Comparison of ENCODE assay signal across 26 cellular contexts in the genomic region with DNA sequence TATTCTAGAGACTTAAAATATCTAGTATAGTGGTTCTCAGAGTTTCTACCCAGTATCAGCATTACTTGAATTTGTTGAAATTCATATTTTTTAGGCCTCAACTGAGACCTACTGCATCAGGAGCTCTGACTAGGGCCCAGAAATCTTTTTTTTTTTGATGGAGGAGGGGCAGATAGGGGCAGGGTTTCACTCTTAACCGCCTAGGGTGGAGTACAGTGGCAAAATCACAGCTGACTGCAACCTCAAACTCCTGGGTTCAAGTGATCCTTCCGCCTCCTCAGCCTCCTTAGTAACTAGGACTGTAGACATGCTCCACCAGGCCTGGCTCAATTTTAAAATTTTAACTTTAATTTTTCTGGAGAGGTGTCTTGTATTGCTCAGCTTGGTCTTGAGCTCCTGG. TPM values are rescaled to one million over a fixed set of nuclear protein-coding genes. Genes with fewer than 3 reads are reported as not detected.
A peak's percentile ranks its signal among the peaks of the same experiment; 100 is the strongest.
DNase-seq lines count a peak whose midpoint lies in the region; ATAC-seq and TF ChIP-seq lines count a peak whose summit lies in the region.
"Had no signal": no experiment of that assay in that cellular context is flagged by ENCODE, and none has a peak within 500 bp of the region (broad histone marks: within the 10 kb centered on the region; RNA-seq: fewer than 3 reads in every experiment).

No MANE protein-coding gene starts in this region.

- H3K4me3 ChIP-seq in neural progenitor cell = no peak overlapping the region
- H3K4me3 ChIP-seq in breast epithelium = no peak overlapping the region
- H3K4me3 ChIP-seq: esophagus muscularis mucosa had no signal

- POLR2A ChIA-PET in activated CD4-positive, alpha-beta T cell treated with anti-CD3 and anti-CD28 coated beads for 36 hours (lab: Charles Lee) = interaction anchor here (0.6 kb wide), 1 partner anchor 127 kb away, joined by 3 read pairs; no protein-coding TSS in a partner anchor
- POLR2A ChIA-PET in T-cell (lab: Charles Lee) = interaction anchor here in 1 of 2 donors (0.5 to 1.2 kb wide), 3 partner anchors 11 to 1077 kb away, joined by 3 to 4 read pairs (median 3); no protein-coding TSS in a partner anchor

- H3K27me3 ChIP-seq in neural progenitor cell (no peaks in the 10 kb centered on the region), breast epithelium (no peaks in the 10 kb centered on the region)
- H3K27me3 ChIP-seq: BE2C, esophagus muscularis mucosa had no signal

- peak; percentile 37 for ATAC-seq in activated CD4-positive, alpha-beta T cell treated with anti-CD3 and anti-CD28 coated beads for 36 hours
- peak in 1 of 4 experiments; percentile 26 for ATAC-seq in T-cell (replicated peaks in 1 of 4)
- ATAC-seq in effector memory CD8-positive, alpha-beta T cell (replicated peaks) = no peak

- H3K4me1 Mint-ChIP-seq in activated CD4-positive, alpha-beta T cell treated with anti-CD3 and anti-CD28 coated beads for 36 hours = peaks cover 43% of the 10 kb centered on the region
- H3K4me1 Mint-ChIP-seq in T-cell (peaks cover 47 to 53% (median 51%) of the 10 kb centered on the region in 3 donors), neural progenitor cell (no peaks in the 10 kb centered on the region)
- peaks cover 18 to 42% of the 10 kb centered on the region in 2 donors for H3K4me1 Mint-ChIP-seq in effector memory CD8-positive, alpha-beta T cell (ENCODE audit: low read depth in 2 of 2)

- H4K20me1 ChIP-seq in neural progenitor cell (ENCODE audit: low read depth) = peaks cover 47% of the 10 kb centered on the region

- H3K9me3 Mint-ChIP-seq in activated CD4-positive, alpha-beta T cell treated with anti-CD3 and anti-CD28 coated beads for 36 hours (ENCODE audit: low read depth) = no peaks in the 10 kb centered on the region
- H3K9me3 Mint-ChIP-seq in T-cell (no peaks in the 10 kb centered on the region), neural progenitor cell (no peaks in the 10 kb centered on the region)
- no peaks in the 10 kb centered on the region for H3K9me3 Mint-ChIP-seq in effector memory CD8-positive, alpha-beta T cell

- peak overlapping the region; percentile 25 for H3K27ac Mint-ChIP-seq in activated CD4-positive, alpha-beta T cell treated with anti-CD3 and anti-CD28 coated beads for 36 hours
- peak overlapping the region; percentile 63 to 64 for H3K27ac Mint-ChIP-seq in T-cell
- H3K27ac Mint-ChIP-seq in effector memory CD8-positive, alpha-beta T cell = peak overlapping the region; percentile 62 to 83
- H3K27ac Mint-ChIP-seq in neural progenitor cell = no peak overlapping the region

- H3K36me3 ChIP-seq in neural progenitor cell (peaks cover 55% of the 10 kb centered on the region), breast epithelium (peaks cover 4% of the 10 kb centered on the region)

- H3K9ac ChIP-seq in neural progenitor cell = no peak overlapping the region

- CTCF ChIA-PET in activated CD4-positive, alpha-beta T cell treated with anti-CD3 and anti-CD28 coated beads for 36 hours (lab: Charles Lee) = interaction anchor here (0.7 to 4.2 kb wide), 7 partner anchors 7 to 128 kb away, joined by 3 to 26 read pairs (median 4); no protein-coding TSS in a partner anchor
- CTCF ChIA-PET in T-cell (lab: Charles Lee) = interaction anchor here in 1 of 2 donors (1.3 kb wide), 1 partner anchor 11 kb away, joined by 4 read pairs; no protein-coding TSS in a partner anchor

- no peak overlapping the region for H3K4me2 ChIP-seq in neural progenitor cell

- H2AFZ ChIP-seq in neural progenitor cell (replicated peaks) = no peak overlapping the region

- H3K9me3 ChIP-seq in neural progenitor cell (ENCODE audit: low read depth) (no peaks in the 10 kb centered on the region), breast epithelium (no peaks in the 10 kb centered on the region)
- H3K9me3 ChIP-seq: BE2C, Caco-2, esophagus muscularis mucosa had no signal

- peaks cover 70% of the 10 kb centered on the region for H3F3A ChIP-seq in neural progenitor cell (ENCODE audit: low read depth)

- DNase-seq in activated CD4-positive, alpha-beta T cell treated with anti-CD3 and anti-CD28 coated beads for 36 hours = no peak
- no peak for DNase-seq in activated CD4-positive, alpha-beta T cell treated with anti-CD3 and anti-CD28 coated beads, Interleukin-2, amount 50 U/mL, for 1 hour
- no peak for DNase-seq in T-cell
- no peak for DNase-seq in effector memory CD8-positive, alpha-beta T cell
- no peak for DNase-seq in neural progenitor cell (ENCODE audit: low spot score)
- no peak for DNase-seq in SHP77 (lab: John Stamatoyannopoulos, UW)
- DNase-seq in GM13976 (ENCODE audit: low spot score) = no peak
- DNase-seq in breast epithelium (ENCODE audit: low spot score in 2 of 2) = no peak
- DNase-seq: 8988T; activated CD4-positive, alpha-beta T cell treated with anti-CD3 and anti-CD28 coated beads for 1 hour; activated gamma-delta T cell treated with Interleukin-2 at 50 U/mL for 16 hours; BE2C; Caco-2; cerebellar nuclear complex; DND-41; islet precursor cell; NCI-H1694 treated with DMSO at 0.1 percent for 48 hours; NCI-H82; occipital lobe; OCI-M1; SHP77 treated with DMSO at 0.1 percent for 48 hours; small intestine; stimulated activated CD4-positive, alpha-beta T cell treated with anti-CD3 and anti-CD28 coated beads, Interleukin-4, amount 100 ng/mL, for 1 hour; stimulated activated naive CD4-positive, alpha-beta T cell treated with Interleukin-2 at 50 U/mL for 16 hours; SW 1271 had no signal

- H3K27me3 Mint-ChIP-seq in activated CD4-positive, alpha-beta T cell treated with anti-CD3 and anti-CD28 coated beads for 36 hours = no peaks in the 10 kb centered on the region
- no peaks in the 10 kb centered on the region for H3K27me3 Mint-ChIP-seq in T-cell
- H3K27me3 Mint-ChIP-seq in effector memory CD8-positive, alpha-beta T cell = no peaks in the 10 kb centered on the region
- H3K27me3 Mint-ChIP-seq in neural progenitor cell (ENCODE audit: insufficient read depth, low read depth) = no peaks in the 10 kb centered on the region

- no peak overlapping the region for H3K4me3 Mint-ChIP-seq in activated CD4-positive, alpha-beta T cell treated with anti-CD3 and anti-CD28 coated beads for 36 hours
- H3K4me3 Mint-ChIP-seq in T-cell = no peak overlapping the region
- no peak overlapping the region for H3K4me3 Mint-ChIP-seq in effector memory CD8-positive, alpha-beta T cell
- H3K4me3 Mint-ChIP-seq in neural progenitor cell = no peak overlapping the region

- TF ChIP-seq CTCF in neural progenitor cell (IDR thresholded peaks at IDR 0.05) (no peak), GM13976 (IDR thresholded peaks at IDR 0.05; ENCODE audit: borderline replicate concordance, control extremely low read depth, extremely low read depth, insufficient read depth, missing control alignments) (no peak), breast epithelium (IDR thresholded peaks at IDR 0.05) (no peak)

- intact Hi-C loops in activated CD4-positive, alpha-beta T cell treated with anti-CD3 and anti-CD28 coated beads for 36 hours (cut with DNase I, micrococcal nuclease) = no loop called here
- intact Hi-C loops in breast epithelium (cut with DNase I; ENCODE audit: low total_unique reads) = no loop called here

- H3K27ac ChIP-seq in neural progenitor cell (peak overlapping the region; percentile 59), breast epithelium (no peak overlapping the region)
- H3K27ac ChIP-seq: esophagus muscularis mucosa had no signal

- H3K36me3 Mint-ChIP-seq in activated CD4-positive, alpha-beta T cell treated with anti-CD3 and anti-CD28 coated beads for 36 hours (ENCODE audit: low read depth) = peaks cover 72% of the 10 kb centered on the region
- H3K36me3 Mint-ChIP-seq in T-cell (peaks cover 61% of the 10 kb centered on the region), neural progenitor cell (peaks cover 49% of the 10 kb centered on the region)
- peaks cover 94% of the 10 kb centered on the region for H3K36me3 Mint-ChIP-seq in effector memory CD8-positive, alpha-beta T cell (ENCODE audit: insufficient read depth)

- peaks cover 81% of the 10 kb centered on the region for H3K79me2 ChIP-seq in neural progenitor cell (ENCODE audit: low read depth)

- no peak for TF ChIP-seq POLR2A in breast epithelium (IDR thresholded peaks at IDR 0.05)

- in situ Hi-C loops in GM13976 (cut with MboI; ENCODE audit: low sequenced_read_pairs, unreplicated experiment) = no loop called here

- H3K4me1 ChIP-seq in neural progenitor cell (no peaks in the 10 kb centered on the region), breast epithelium (no peaks in the 10 kb centered on the region)

RNA-seq across cellular contexts. Expression of gene CHD2, which starts 36.6 kb away (rescaled TPM):
- 100 to 1,000 TPM; 118 to 149 TPM for total RNA-seq in activated CD4-positive, alpha-beta T cell treated with anti-CD3 and anti-CD28 coated beads for 36 hours
- 100 to 1,000 TPM; 231 to 506 (median 266) TPM for total RNA-seq in T-cell
- 77.6 and 128 TPM in 2 replicates for total RNA-seq in neural progenitor cell (ENCODE audit: low replicate concordance)
- 100 to 1,000 TPM; 137 to 215 (median 197) TPM for total RNA-seq in breast epithelium
